ENCODE assay signal across 19 cellular contexts in the genomic region with DNA sequence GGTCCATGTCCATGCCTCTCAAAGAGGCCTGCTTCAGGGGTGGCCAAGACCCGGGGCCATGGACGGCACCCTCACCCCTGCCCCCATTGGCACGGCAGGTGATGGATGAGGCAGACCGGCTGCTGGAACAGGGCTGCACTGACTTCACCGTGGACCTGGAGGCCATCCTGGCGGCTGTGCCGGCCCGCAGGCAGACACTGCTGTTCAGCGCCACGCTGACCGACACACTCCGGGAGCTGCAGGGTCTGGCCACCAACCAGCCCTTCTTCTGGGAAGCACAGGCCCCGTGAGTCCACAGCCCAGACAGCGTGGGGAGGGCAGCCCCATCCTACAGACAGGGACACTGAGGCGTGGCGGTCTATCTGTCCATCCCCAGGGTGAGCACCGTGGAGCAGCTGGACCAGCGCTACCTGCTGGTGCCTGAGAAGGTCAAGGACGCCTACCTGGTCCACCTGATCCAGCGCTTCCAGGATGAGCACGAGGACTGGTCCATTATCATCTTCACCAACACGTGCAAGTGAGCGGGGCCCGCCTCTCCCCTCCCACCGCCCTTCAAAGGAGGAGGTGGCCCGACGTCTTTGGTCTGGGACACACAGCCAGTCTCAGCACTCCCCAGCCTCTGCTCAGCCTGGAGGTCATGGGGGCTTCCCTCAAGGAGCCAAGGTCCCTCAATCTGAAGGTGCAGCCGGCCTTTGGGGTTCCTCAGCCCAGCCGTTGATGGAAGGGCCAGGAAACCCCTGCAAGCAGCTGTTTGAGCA. TPM values are rescaled to one million over a fixed set of nuclear protein-coding genes. Genes with fewer than 3 reads are reported as not detected.
"Had no signal": no experiment of that assay in that cellular context is flagged by ENCODE, and none has a peak within 500 bp of the region (broad histone marks: within the 10 kb centered on the region; RNA-seq: fewer than 3 reads in every experiment).

No MANE protein-coding gene starts in this region.

- H3K27me3 ChIP-seq: esophagus muscularis mucosa, gastrocnemius medialis, heart right ventricle, sigmoid colon, stomach, transverse colon had no signal

- H3K27me3 Mint-ChIP-seq: naive thymus-derived CD8-positive, alpha-beta T cell had no signal

- H3K9me3 ChIP-seq: esophagus muscularis mucosa, gastrocnemius medialis, heart right ventricle, mucosa of descending colon, sigmoid colon, stomach, thoracic aorta, transverse colon had no signal

- ATAC-seq: gastrocnemius medialis; heart right ventricle; left lobe of liver; mucosa of descending colon; naive thymus-derived CD8-positive, alpha-beta T cell had no signal

- H3K4me3 ChIP-seq: esophagus muscularis mucosa, gastrocnemius medialis, heart right ventricle, mucosa of descending colon, sigmoid colon, skin epidermis, stomach, thoracic aorta, transverse colon had no signal

- DNase-seq: effector memory CD4-positive, alpha-beta T cell; gastrocnemius medialis; heart right ventricle; hypothalamus; naive thymus-derived CD8-positive, alpha-beta T cell; sigmoid colon; stimulated activated CD4-positive, alpha-beta T cell treated with anti-CD3 and anti-CD28 coated beads, Interleukin-12 subunit alpha, Interleukin-12 subunit beta, amount 100 ng/mL, for 4 hours; stimulated activated naive CD4-positive, alpha-beta T cell; stomach; substantia nigra; transverse colon had no signal

- H3K9me3 Mint-ChIP-seq: naive thymus-derived CD8-positive, alpha-beta T cell had no signal

- H3K27ac ChIP-seq: epithelial cell of prostate, esophagus muscularis mucosa, gastrocnemius medialis, heart right ventricle, sigmoid colon, skin epidermis, stomach, thoracic aorta, transverse colon had no signal

- FAIRE-seq: endometrium, islet of Langerhans had no signal

RNA-seq across cellular contexts. Expression of a gene that starts 18.6 kb away (rescaled TPM):
- polyA plus RNA-seq: naive thymus-derived CD8-positive, alpha-beta T cell had no signal

RNA-seq across cellular contexts. Expression of a gene that starts 26.4 kb away (rescaled TPM):
- total RNA-seq: naive thymus-derived CD8-positive, alpha-beta T cell; transverse colon had no signal
- polyA plus RNA-seq: naive thymus-derived CD8-positive, alpha-beta T cell had no signal
